ENCODE assay signal across 8 cellular contexts in the genomic region with DNA sequence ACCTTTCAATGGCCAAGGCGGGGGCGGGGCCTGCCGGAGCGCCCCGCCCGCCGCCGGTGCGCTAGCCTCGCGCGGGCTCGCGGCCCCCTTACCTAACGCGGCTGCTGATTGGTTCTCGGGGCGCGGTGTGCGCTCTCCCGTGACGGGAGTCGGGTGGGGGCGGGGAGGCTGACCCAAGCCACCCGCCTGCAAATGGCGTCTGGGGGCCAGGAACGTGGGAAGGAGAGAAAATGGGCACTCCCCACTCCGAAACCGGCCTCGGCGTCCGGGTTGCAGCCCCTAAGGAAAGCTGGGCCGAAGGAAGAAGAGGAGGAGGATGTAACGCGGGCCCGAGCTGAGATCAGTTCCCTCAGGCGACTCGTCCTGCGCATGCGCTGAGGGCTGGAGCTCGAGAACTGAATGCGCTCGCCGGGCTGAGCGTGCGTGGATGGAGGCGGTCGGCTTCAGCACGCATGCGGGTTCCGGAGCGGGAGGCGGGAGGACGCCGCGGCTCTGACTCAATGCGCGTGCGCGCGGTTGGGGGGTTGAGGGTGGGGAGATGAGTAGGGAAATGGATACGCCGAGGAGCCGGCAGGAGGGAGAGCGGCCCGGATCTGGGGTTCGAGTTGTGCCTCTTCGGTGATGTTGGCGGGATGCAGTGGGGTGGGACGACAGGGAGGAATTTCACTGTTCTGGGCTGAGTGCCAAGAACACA. TPM values are rescaled to one million over a fixed set of nuclear protein-coding genes. Genes with fewer than 3 reads are reported as not detected.
DNase-seq lines count a peak whose midpoint lies in the region; ATAC-seq and TF ChIP-seq lines count a peak whose summit lies in the region.

A gene with protein sequence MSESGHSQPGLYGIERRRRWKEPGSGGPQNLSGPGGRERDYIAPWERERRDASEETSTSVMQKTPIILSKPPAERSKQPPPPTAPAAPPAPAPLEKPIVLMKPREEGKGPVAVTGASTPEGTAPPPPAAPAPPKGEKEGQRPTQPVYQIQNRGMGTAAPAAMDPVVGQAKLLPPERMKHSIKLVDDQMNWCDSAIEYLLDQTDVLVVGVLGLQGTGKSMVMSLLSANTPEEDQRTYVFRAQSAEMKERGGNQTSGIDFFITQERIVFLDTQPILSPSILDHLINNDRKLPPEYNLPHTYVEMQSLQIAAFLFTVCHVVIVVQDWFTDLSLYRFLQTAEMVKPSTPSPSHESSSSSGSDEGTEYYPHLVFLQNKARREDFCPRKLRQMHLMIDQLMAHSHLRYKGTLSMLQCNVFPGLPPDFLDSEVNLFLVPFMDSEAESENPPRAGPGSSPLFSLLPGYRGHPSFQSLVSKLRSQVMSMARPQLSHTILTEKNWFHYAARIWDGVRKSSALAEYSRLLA (minus strand): TSS at position 401 of the 694 bp plus-strand sequence. CDS start 4,221 bp downstream, outside the sequence.

- peaks cover 16% of the 10 kb centered on the region for H3K4me1 ChIP-seq in mucosa of descending colon (ENCODE audit: low read depth)

- no peak for TF ChIP-seq CTCF in mucosa of descending colon (IDR thresholded peaks at IDR 0.05)

- DNase-seq in DMS114 treated with DMSO at 0.1 percent for 48 hours (lab: John Stamatoyannopoulos, UW; ENCODE audit: unreplicated experiment) (peak; percentile 76), OCI-M2 (lab: John Stamatoyannopoulos, UW; ENCODE audit: unreplicated experiment) (peak; percentile 96), activated T-cell treated with anti-CD3 and anti-CD28 coated beads for 4 hours (peak; percentile 97), epithelial cell of prostate (ENCODE audit: low read depth, low spot score) (peak; percentile 74), mucosa of descending colon (peak; percentile 95 to 99 (median 99))
- DNase-seq in stimulated activated CD8-positive, alpha-beta memory T cell treated with anti-CD3 and anti-CD28 coated beads, Interleukin-4, amount 100 ng/mL, for 1 hour (ENCODE audit: low read depth in 2 of 2, low spot score in 1 of 2) = peak; percentile 97 to 98

- peak within 1 kb of the TSS; percentile 98 for H3K27ac ChIP-seq in epithelial cell of prostate

- no peaks in the 10 kb centered on the region for H3K9me3 ChIP-seq in mucosa of descending colon

- peak within 1 kb of the TSS; percentile 45 for H3K4me3 ChIP-seq in mucosa of descending colon

- TF ChIP-seq EP300 in Ishikawa (IDR thresholded peaks at IDR 0.05; ENCODE audit: borderline replicate concordance) = no peak

- peaks cover 11% of the 10 kb centered on the region for H3K36me3 ChIP-seq in mucosa of descending colon (ENCODE audit: low read depth)

- intact Hi-C loops in mucosa of descending colon (cut with DNase I, micrococcal nuclease) = no loop called here

- no peak for TF ChIP-seq RAD21 in Ishikawa (IDR thresholded peaks at IDR 0.05; ENCODE audit: low read depth)

- ATAC-seq in GM21576 (IDR thresholded peaks at IDR 0.05; ENCODE audit: unreplicated experiment) (peak; percentile 43), mucosa of descending colon (peak; percentile 89)

TF ChIP-seq in Ishikawa, 13 proteins besides CTCF, POLR2A, EP300 and RAD21:
- TF ChIP-seq CEBPB (IDR thresholded peaks at IDR 0.05) (no peak), YY1 (IDR thresholded peaks at IDR 0.05; ENCODE audit: low read depth) (peak; percentile 88), ZBTB7A (IDR thresholded peaks at IDR 0.05; ENCODE audit: low read depth) (no peak), NFIC (IDR thresholded peaks at IDR 0.05) (peak; percentile 65; the same call in 1 of the 2 replicates), EGR1 (IDR thresholded peaks at IDR 0.05) (peak; percentile 21; the same call in 1 of the 2 replicates), TCF12 (IDR thresholded peaks at IDR 0.05; ENCODE audit: low read depth) (no peak), TAF1 (IDR thresholded peaks at IDR 0.05; ENCODE audit: low read depth) (peak; percentile 53), FOXM1 (IDR thresholded peaks at IDR 0.05; ENCODE audit: borderline replicate concordance, low read depth) (no peak), CREB1 (IDR thresholded peaks at IDR 0.05; ENCODE audit: low read depth) (no peak), TEAD4 (IDR thresholded peaks at IDR 0.05) (peak; percentile 67)
- TF ChIP-seq, protein P1, sequence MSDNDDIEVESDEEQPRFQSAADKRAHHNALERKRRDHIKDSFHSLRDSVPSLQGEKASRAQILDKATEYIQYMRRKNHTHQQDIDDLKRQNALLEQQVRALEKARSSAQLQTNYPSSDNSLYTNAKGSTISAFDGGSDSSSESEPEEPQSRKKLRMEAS (IDR thresholded peaks at IDR 0.05) = peak; percentile 59
- TF ChIP-seq, protein P2, sequence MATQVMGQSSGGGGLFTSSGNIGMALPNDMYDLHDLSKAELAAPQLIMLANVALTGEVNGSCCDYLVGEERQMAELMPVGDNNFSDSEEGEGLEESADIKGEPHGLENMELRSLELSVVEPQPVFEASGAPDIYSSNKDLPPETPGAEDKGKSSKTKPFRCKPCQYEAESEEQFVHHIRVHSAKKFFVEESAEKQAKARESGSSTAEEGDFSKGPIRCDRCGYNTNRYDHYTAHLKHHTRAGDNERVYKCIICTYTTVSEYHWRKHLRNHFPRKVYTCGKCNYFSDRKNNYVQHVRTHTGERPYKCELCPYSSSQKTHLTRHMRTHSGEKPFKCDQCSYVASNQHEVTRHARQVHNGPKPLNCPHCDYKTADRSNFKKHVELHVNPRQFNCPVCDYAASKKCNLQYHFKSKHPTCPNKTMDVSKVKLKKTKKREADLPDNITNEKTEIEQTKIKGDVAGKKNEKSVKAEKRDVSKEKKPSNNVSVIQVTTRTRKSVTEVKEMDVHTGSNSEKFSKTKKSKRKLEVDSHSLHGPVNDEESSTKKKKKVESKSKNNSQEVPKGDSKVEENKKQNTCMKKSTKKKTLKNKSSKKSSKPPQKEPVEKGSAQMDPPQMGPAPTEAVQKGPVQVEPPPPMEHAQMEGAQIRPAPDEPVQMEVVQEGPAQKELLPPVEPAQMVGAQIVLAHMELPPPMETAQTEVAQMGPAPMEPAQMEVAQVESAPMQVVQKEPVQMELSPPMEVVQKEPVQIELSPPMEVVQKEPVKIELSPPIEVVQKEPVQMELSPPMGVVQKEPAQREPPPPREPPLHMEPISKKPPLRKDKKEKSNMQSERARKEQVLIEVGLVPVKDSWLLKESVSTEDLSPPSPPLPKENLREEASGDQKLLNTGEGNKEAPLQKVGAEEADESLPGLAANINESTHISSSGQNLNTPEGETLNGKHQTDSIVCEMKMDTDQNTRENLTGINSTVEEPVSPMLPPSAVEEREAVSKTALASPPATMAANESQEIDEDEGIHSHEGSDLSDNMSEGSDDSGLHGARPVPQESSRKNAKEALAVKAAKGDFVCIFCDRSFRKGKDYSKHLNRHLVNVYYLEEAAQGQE (IDR thresholded peaks at IDR 0.05; ENCODE audit: low read depth) = no peak
- TF ChIP-seq, protein P3, sequence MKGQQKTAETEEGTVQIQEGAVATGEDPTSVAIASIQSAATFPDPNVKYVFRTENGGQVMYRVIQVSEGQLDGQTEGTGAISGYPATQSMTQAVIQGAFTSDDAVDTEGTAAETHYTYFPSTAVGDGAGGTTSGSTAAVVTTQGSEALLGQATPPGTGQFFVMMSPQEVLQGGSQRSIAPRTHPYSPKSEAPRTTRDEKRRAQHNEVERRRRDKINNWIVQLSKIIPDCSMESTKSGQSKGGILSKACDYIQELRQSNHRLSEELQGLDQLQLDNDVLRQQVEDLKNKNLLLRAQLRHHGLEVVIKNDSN (IDR thresholded peaks at IDR 0.05) = peak; percentile 45; the same call in 1 of the 2 replicates

RNA-seq across cellular contexts. Expression of the gene that starts here (rescaled TPM):
- 10 to 100 TPM; 32.2 to 41.4 (median 34.7) TPM for total RNA-seq in mucosa of descending colon

Comparison
In these comparisons a context has a peak if more than half of its experiments do, and no peak if none do; other contexts are left out.
1. Peak in every context shown above with its lines: DNase-seq, ATAC-seq, H3K4me3 ChIP-seq and H3K27ac ChIP-seq.